13 cellular contexts compared by ENCODE assay signal in genomic region chr15:65841121-65841930, GRCh38. TPM values are rescaled to one million over a fixed set of nuclear protein-coding genes. Genes with fewer than 3 reads are reported as not detected.
DNase-seq lines count a peak whose midpoint lies in the region; ATAC-seq, FAIRE-seq and TF ChIP-seq lines count a peak whose summit lies in the region.
"Had no signal": no experiment of that assay in that cellular context is flagged by ENCODE, and none has a peak within 500 bp of the region (broad histone marks: within the 10 kb centered on the region; RNA-seq: fewer than 3 reads in every experiment).

No MANE protein-coding gene starts in this region.

- FAIRE-seq in small intestine (lab: Jason Lieb, UNC), result no peak

- H3K36me3 ChIP-seq in Karpas-422 (ENCODE audit: insufficient read depth, low read length) (no peaks in the 10 kb centered on the region), lower lobe of right lung (no peaks in the 10 kb centered on the region), small intestine (ENCODE audit: control insufficient read depth in 2 of 2, insufficient read depth in 2 of 2, low read length in 2 of 2) (no peaks in the 10 kb centered on the region)

- H3K4me1 ChIP-seq in Karpas-422 (ENCODE audit: low read length) (no peaks in the 10 kb centered on the region), lower lobe of right lung (peaks cover 41% of the 10 kb centered on the region), small intestine (ENCODE audit: control insufficient read depth in 2 of 2, insufficient read depth in 1 of 2, low read depth in 1 of 2, low read length in 1 of 2) (no peaks in the 10 kb centered on the region)

- H3K4me2 ChIP-seq in Karpas-422 (ENCODE audit: low read depth, low read length, poor library complexity, severe bottlenecking), result peak overlapping the region; percentile 3

- no peaks in the 10 kb centered on the region for H3K27me3 Mint-ChIP-seq in Calu3 (ENCODE audit: unreplicated experiment)
- H3K27me3 Mint-ChIP-seq: activated naive CD4-positive, alpha-beta T cell treated with anti-CD3 and anti-CD28 coated beads, Interleukin-2, amount 50 U/mL, for 24 hours; CD4-positive, alpha-beta T cell had no signal

- H3K9me3 ChIP-seq in Karpas-422 (ENCODE audit: low read length), result no peaks in the 10 kb centered on the region
- H3K9me3 ChIP-seq in lower lobe of right lung, result no peaks in the 10 kb centered on the region
- no peaks in the 10 kb centered on the region for H3K9me3 ChIP-seq in small intestine (ENCODE audit: control insufficient read depth, low read depth)

- TF ChIP-seq CTCF in lower lobe of right lung (IDR thresholded peaks at IDR 0.05), result no peak
- TF ChIP-seq CTCF in Calu3 (IDR thresholded peaks at IDR 0.05; ENCODE audit: unreplicated experiment), result no peak

- ATAC-seq in lower lobe of right lung (peak; percentile 86 to 91), GM21381 (IDR thresholded peaks at IDR 0.05; ENCODE audit: unreplicated experiment) (no peak)
- ATAC-seq: HCT116 had no signal

- peaks cover 8% of the 10 kb centered on the region for H3K4me1 Mint-ChIP-seq in Calu3 (ENCODE audit: low read depth, unreplicated experiment)

- no peak overlapping the region; the same call in 1 of the 2 replicates for H3K9ac ChIP-seq in Karpas-422 (ENCODE audit: low read length)

- no peak overlapping the region for H3K27ac Mint-ChIP-seq in Calu3 (ENCODE audit: unreplicated experiment)
- H3K27ac Mint-ChIP-seq: activated naive CD4-positive, alpha-beta T cell treated with anti-CD3 and anti-CD28 coated beads, Interleukin-2, amount 50 U/mL, for 24 hours; CD4-positive, alpha-beta T cell had no signal

- H3K9me3 Mint-ChIP-seq in Calu3 (ENCODE audit: low read depth, unreplicated experiment), result no peaks in the 10 kb centered on the region
- H3K9me3 Mint-ChIP-seq: activated naive CD4-positive, alpha-beta T cell treated with anti-CD3 and anti-CD28 coated beads, Interleukin-2, amount 50 U/mL, for 24 hours; CD4-positive, alpha-beta T cell had no signal

- H3K9me2 ChIP-seq in Karpas-422 (replicated peaks; ENCODE audit: insufficient read depth, low read length), result no peaks in the 10 kb centered on the region

- CTCF ChIA-PET in Calu3 (lab: Charles Lee), result interaction anchor here (1.2 kb wide), 1 partner anchor 27 kb away, joined by 3 read pairs; the partner anchor contains the start of gene RAB11A

- no TSS peak for BruUV-seq in Calu3 (replicated peaks; lab: Mats Ljungman, UMichigan)

- H3K4me3 ChIP-seq in Karpas-422 (ENCODE audit: low read length) (no peak overlapping the region), lower lobe of right lung (peak overlapping the region; percentile 41), small intestine (ENCODE audit: low read depth in 1 of 2, low read length in 2 of 2) (no peak overlapping the region)

- in situ Hi-C loops in ACHN (cut with HindIII; ENCODE audit: low pct_ligation_motif_present, low pct_unique_long_range_greater_than_20kb, low sequenced_read_pairs), result no loop called here

- no peaks in the 10 kb centered on the region for H4K20me1 ChIP-seq in Karpas-422 (ENCODE audit: insufficient read depth, low read depth, low read length)

- WGBS in small intestine, 3 donors, result 68 to 82% (median 80%) methylated on average over 11 of the region's 11 CpGs

- intact Hi-C loops in lower lobe of right lung (cut with DNase I) (no loop called here), Calu3 (cut with micrococcal nuclease; ENCODE audit: unreplicated experiment) (no loop called here)

- no peak overlapping the region for H3K4me3 Mint-ChIP-seq in Calu3 (ENCODE audit: low read depth, unreplicated experiment)
- H3K4me3 Mint-ChIP-seq: activated naive CD4-positive, alpha-beta T cell treated with anti-CD3 and anti-CD28 coated beads, Interleukin-2, amount 50 U/mL, for 24 hours; CD4-positive, alpha-beta T cell had no signal

- DNase-seq in ACHN (peak; percentile 9), Karpas-422 (no peak), dermis blood vessel endothelial cell (peak; percentile 78), lower lobe of right lung (peak; percentile 79), small intestine (no peak), NCI-H526 treated with DMSO at 0.1 percent for 48 hours (lab: John Stamatoyannopoulos, UW) (no peak), Calu3 (no peak)
- DNase-seq: activated CD4-positive, CD25-positive, alpha-beta regulatory T cell treated with anti-CD3 and anti-CD28 coated beads, Interleukin-2, amount 50 U/mL, for 72 hours; CD4-positive, alpha-beta T cell; foreskin melanocyte had no signal

- no peaks in the 10 kb centered on the region for H3K79me2 ChIP-seq in Karpas-422 (ENCODE audit: low read length)

- H3K27ac ChIP-seq in Karpas-422 (ENCODE audit: low read length), result no peak overlapping the region
- peak overlapping the region; percentile 63 for H3K27ac ChIP-seq in lower lobe of right lung
- no peak overlapping the region for H3K27ac ChIP-seq in small intestine (ENCODE audit: low read depth in 1 of 2, low read length in 1 of 2)

- H2AFZ ChIP-seq in Karpas-422 (ENCODE audit: low read length), result no peak overlapping the region

- H3K36me3 Mint-ChIP-seq in Calu3 (ENCODE audit: insufficient read depth, unreplicated experiment), result no peaks in the 10 kb centered on the region
- H3K36me3 Mint-ChIP-seq: activated naive CD4-positive, alpha-beta T cell treated with anti-CD3 and anti-CD28 coated beads, Interleukin-2, amount 50 U/mL, for 24 hours had no signal

- H3K27me3 ChIP-seq in Karpas-422 (ENCODE audit: low read length), result no peaks in the 10 kb centered on the region
- H3K27me3 ChIP-seq in lower lobe of right lung (ENCODE audit: low read depth), result no peaks in the 10 kb centered on the region
- H3K27me3 ChIP-seq in small intestine (ENCODE audit: control insufficient read depth in 2 of 2, insufficient read depth in 2 of 2, low read length in 2 of 2), result no peaks in the 10 kb centered on the region

RNA-seq across cellular contexts. Expression of gene RAB11A, which starts 28.0 kb away (rescaled TPM):
- total RNA-seq in Karpas-422 (2014; rRNA removed; shearing (Covaris generic); ENCODE audit: low replicate concordance), result 187 and 230 TPM in 2 replicates
- total RNA-seq in dermis blood vessel endothelial cell, result 485 and 795 TPM in 2 replicates
- 218 TPM for total RNA-seq in lower lobe of right lung
- 100 to 1,000 TPM; 193 to 225 (median 220) TPM for polyA plus RNA-seq in small intestine
- total RNA-seq in Calu3 (2022), result 404 and 407 TPM in 2 replicates

RNA-seq across cellular contexts. Expression of gene DENND4A, which starts 49.2 kb away (rescaled TPM):
- 34.5 and 62.4 TPM in 2 replicates for total RNA-seq in Karpas-422 (2014; rRNA removed; shearing (Covaris generic); ENCODE audit: low replicate concordance)
- total RNA-seq in dermis blood vessel endothelial cell, result 27.6 and 41.5 TPM in 2 replicates
- total RNA-seq in lower lobe of right lung, result 34.6 TPM
- polyA plus RNA-seq in small intestine, result 1 to 10 TPM; 2.4 to 7.3 (median 5.8) TPM
- 26.0 and 26.6 TPM in 2 replicates for total RNA-seq in Calu3 (2022)

Comparison
In these comparisons a context has a peak if more than half of its experiments do, and no peak if none do; other contexts are left out.
1. DNase-seq: peak in ACHN (single experiment), dermis blood vessel endothelial cell (single experiment) and lower lobe of right lung (single experiment); none in Karpas-422 (single experiment), small intestine (single experiment), NCI-H526 treated with DMSO at 0.1 percent for 48 hours (single experiment) and Calu3 (single experiment).